8 cellular contexts compared by ENCODE assay signal in genomic region chr16:4426021-4426684, GRCh38. TPM values are rescaled to one million over a fixed set of nuclear protein-coding genes. Genes with fewer than 3 reads are reported as not detected.
DNase-seq lines count a peak whose midpoint lies in the region; ATAC-seq, FAIRE-seq and TF ChIP-seq lines count a peak whose summit lies in the region.

No MANE protein-coding gene starts in this region.

- CTCF ChIA-PET in activated CD4-positive, alpha-beta T cell treated with anti-CD3 and anti-CD28 coated beads for 36 hours (lab: Charles Lee) = interaction anchor here (0.7 kb wide), 1 partner anchor 198 kb away, joined by 3 read pairs; the partner anchor contains the start of gene MGRN1
- CTCF ChIA-PET in HEK293 (lab: Yijun Ruan, JAX) = interaction anchor here (0.6 to 1.0 kb wide), 2 partner anchors 21 to 156 kb away, joined by 3 read pairs; no protein-coding TSS in a partner anchor
- CTCF ChIA-PET in naive thymus-derived CD4-positive, alpha-beta T cell (lab: Charles Lee) = no interaction called here

- H3K36me3 Mint-ChIP-seq in activated CD4-positive, alpha-beta T cell treated with anti-CD3 and anti-CD28 coated beads for 36 hours (ENCODE audit: low read depth) = peaks cover 32% of the 10 kb centered on the region
- H3K36me3 Mint-ChIP-seq in naive thymus-derived CD4-positive, alpha-beta T cell = peaks cover 0 to 18% (median 0%) of the 10 kb centered on the region in 5 donors

- peak; percentile 28 for ATAC-seq in activated CD4-positive, alpha-beta T cell treated with anti-CD3 and anti-CD28 coated beads for 36 hours
- ATAC-seq in naive thymus-derived CD4-positive, alpha-beta T cell = peak; percentile 48

- peak overlapping the region; percentile 98 for H3K27ac Mint-ChIP-seq in activated CD4-positive, alpha-beta T cell treated with anti-CD3 and anti-CD28 coated beads for 36 hours
- peak overlapping the region; percentile 96 to 100 (median 100) for H3K27ac Mint-ChIP-seq in naive thymus-derived CD4-positive, alpha-beta T cell

- intact Hi-C loops in activated CD4-positive, alpha-beta T cell treated with anti-CD3 and anti-CD28 coated beads for 36 hours (cut with DNase I, micrococcal nuclease) = loop anchor here (5.0 kb wide), 3 partner anchors 111 to 1164 kb away; partner anchors contain the start of genes CDIP1 (in 1 of the 2) and NUDT16L1 (in 1 of the 2)
- intact Hi-C loops in naive thymus-derived CD4-positive, alpha-beta T cell (cut with micrococcal nuclease) = loop anchor here in 1 of 2 donors (5.0 to 10.0 kb wide), 2 partner anchors 421 to 529 kb away; partner anchors contain the start of genes GLYR1, SEC14L5 and UBN1

- no peaks in the 10 kb centered on the region for H3K9me3 ChIP-seq in HEK293 (ENCODE audit: control insufficient read depth, insufficient read depth, low read depth, low read length)
- no peaks in the 10 kb centered on the region for H3K9me3 ChIP-seq in naive thymus-derived CD4-positive, alpha-beta T cell (ENCODE audit: control insufficient read depth in 2 of 3, low read length in 3 of 3)

- H3K36me3 ChIP-seq in HEK293 (ENCODE audit: control insufficient read depth in 2 of 2, insufficient read depth in 1 of 2, low read length in 2 of 2) = peaks cover 5 to 28% of the 10 kb centered on the region in 2 experiments; a peak in 2 of 3 replicates
- peaks cover 0 to 2% (median 0%) of the 10 kb centered on the region in 3 experiments for H3K36me3 ChIP-seq in naive thymus-derived CD4-positive, alpha-beta T cell (ENCODE audit: control insufficient read depth in 2 of 3, insufficient read depth in 3 of 3, low read length in 3 of 3)

- peaks cover 4% of the 10 kb centered on the region for H3K4me1 ChIP-seq in HEK293 (ENCODE audit: control insufficient read depth, insufficient read depth, low read length)
- H3K4me1 ChIP-seq in naive thymus-derived CD4-positive, alpha-beta T cell (ENCODE audit: control insufficient read depth in 2 of 2, insufficient read depth in 2 of 2, low read length in 2 of 2) = peaks cover 18% of the 10 kb centered on the region in 2 donors

- H3K9me3 Mint-ChIP-seq in activated CD4-positive, alpha-beta T cell treated with anti-CD3 and anti-CD28 coated beads for 36 hours (ENCODE audit: low read depth) = no peaks in the 10 kb centered on the region
- peaks cover 0 to 4% (median 0%) of the 10 kb centered on the region in 11 donors for H3K9me3 Mint-ChIP-seq in naive thymus-derived CD4-positive, alpha-beta T cell

- peak overlapping the region; percentile 94 for H3K4me3 ChIP-seq in HEK293 (ENCODE audit: low read depth, low read length)
- peak overlapping the region; percentile 97 for H3K4me3 ChIP-seq in naive thymus-derived CD4-positive, alpha-beta T cell (ENCODE audit: low read length)

- peak; percentile 70 for DNase-seq in activated CD4-positive, alpha-beta T cell treated with anti-CD3 and anti-CD28 coated beads for 36 hours
- no peak for DNase-seq in activated CD4-positive, alpha-beta T cell treated with anti-CD3 and anti-CD28 coated beads for 1 hour
- peak; percentile 50 for DNase-seq in NCI-H146 treated with DMSO at 0.1 percent for 48 hours (lab: John Stamatoyannopoulos, UW; ENCODE audit: unreplicated experiment)
- peak; percentile 28 for DNase-seq in dermis blood vessel endothelial cell
- peak in 1 of 9 donors; percentile 80 for DNase-seq in naive thymus-derived CD4-positive, alpha-beta T cell
- DNase-seq in ecto neural progenitor cell (ENCODE audit: low spot score) = no peak
- no peak for DNase-seq in HTR-8/SVneo (ENCODE audit: insufficient read length, low spot score)

- H3K27ac ChIP-seq in HEK293 (ENCODE audit: extremely low read depth, low read depth, low read length) = peak overlapping the region; percentile 90
- peak overlapping the region; percentile 95 for H3K27ac ChIP-seq in naive thymus-derived CD4-positive, alpha-beta T cell (ENCODE audit: low read depth, low read length)

- no peaks in the 10 kb centered on the region for H3K27me3 Mint-ChIP-seq in activated CD4-positive, alpha-beta T cell treated with anti-CD3 and anti-CD28 coated beads for 36 hours
- H3K27me3 Mint-ChIP-seq in naive thymus-derived CD4-positive, alpha-beta T cell = peaks cover 0 to 2% (median 0%) of the 10 kb centered on the region in 5 donors

- TF ChIP-seq CTCF in HEK293 (tag by site-specific recombination; IDR thresholded peaks at IDR 0.05) = no peak; the same call in 1 of the 2 replicates

- POLR2A ChIA-PET in activated CD4-positive, alpha-beta T cell treated with anti-CD3 and anti-CD28 coated beads for 36 hours (lab: Charles Lee) = no interaction called here
- POLR2A ChIA-PET in HEK293 (lab: Yijun Ruan, JAX) = no interaction called here
- POLR2A ChIA-PET in naive thymus-derived CD4-positive, alpha-beta T cell (lab: Charles Lee) = interaction anchor here (0.6 to 1.3 kb wide), 2 partner anchors 9 to 12 kb away, joined by 3 to 7 read pairs; partner anchors contain the start of gene CORO7

- H3K4me1 Mint-ChIP-seq in activated CD4-positive, alpha-beta T cell treated with anti-CD3 and anti-CD28 coated beads for 36 hours = peaks cover 27% of the 10 kb centered on the region
- peaks cover 26 to 43% (median 35%) of the 10 kb centered on the region in 7 donors for H3K4me1 Mint-ChIP-seq in naive thymus-derived CD4-positive, alpha-beta T cell

- no peak for FAIRE-seq in HTR-8/SVneo (lab: Jason Lieb, UNC)

- H3K27me3 ChIP-seq in naive thymus-derived CD4-positive, alpha-beta T cell (ENCODE audit: control insufficient read depth in 2 of 2, insufficient read depth in 2 of 2, low read length in 2 of 2) = no peaks in the 10 kb centered on the region

- H3K4me3 Mint-ChIP-seq in activated CD4-positive, alpha-beta T cell treated with anti-CD3 and anti-CD28 coated beads for 36 hours = peak overlapping the region; percentile 95
- peak overlapping the region; percentile 92 to 99 (median 98) for H3K4me3 Mint-ChIP-seq in naive thymus-derived CD4-positive, alpha-beta T cell

TF ChIP-seq in HEK293, 187 proteins besides CTCF, POLR2A, EP300 and RAD21 (continues in another document):
- TF ChIP-seq ZXDB (tag by site-specific recombination; IDR thresholded peaks at IDR 0.05) (peak; percentile 63; the same call in 1 of the 2 replicates), PBX3 (CRISPR knock-in tag; IDR thresholded peaks at IDR 0.05) (peak; percentile 6; the same call in 1 of the 2 replicates), KLF9 (tag by site-specific recombination; IDR thresholded peaks at IDR 0.05; ENCODE audit: low read depth) (peak; percentile 8; the same call in 1 of the 2 replicates), ZNF394 (tag by site-specific recombination; IDR thresholded peaks at IDR 0.05; ENCODE audit: borderline replicate concordance) (peak; percentile 73; the same call in 1 of the 2 replicates), ZFP69B (tag by site-specific recombination; IDR thresholded peaks at IDR 0.05) (0 out of 2 replicates have a peak, but pooled peaks have one; percentile 43), ZNF501 (tag by site-specific recombination; IDR thresholded peaks at IDR 0.05) (0 out of 2 replicates have a peak, but pooled peaks have one; percentile 45), ZNF157 (tag by site-specific recombination; IDR thresholded peaks at IDR 0.05) (peak; percentile 3; the same call in 1 of the 2 replicates), ZBTB26 (tag by site-specific recombination; optimal IDR thresholded peaks at IDR 0.05) (no peak), ZNF664 (tag by site-specific recombination; IDR thresholded peaks at IDR 0.05) (0 out of 2 replicates have a peak, but pooled peaks have one; percentile 57)

RNA-seq across cellular contexts. Expression of gene DNAJA3, which starts 0.5 kb away (rescaled TPM):
- total RNA-seq in activated CD4-positive, alpha-beta T cell treated with anti-CD3 and anti-CD28 coated beads for 36 hours = 100 to 1,000 TPM in 1 of 2 experiments, 10 to 100 TPM in 1; 93.9 to 102 TPM
- total RNA-seq in dermis blood vessel endothelial cell = 41.0 and 58.9 TPM in 2 replicates
- 10 to 100 TPM; 33.6 to 79.8 (median 70.5) TPM for total RNA-seq in naive thymus-derived CD4-positive, alpha-beta T cell
- polyA plus RNA-seq in naive thymus-derived CD4-positive, alpha-beta T cell = 10 to 100 TPM; 42.4 to 73.0 TPM

RNA-seq across cellular contexts. Expression of gene CORO7, which starts 9.8 kb away (rescaled TPM):
- 10 to 100 TPM; 65.0 to 67.1 TPM for total RNA-seq in activated CD4-positive, alpha-beta T cell treated with anti-CD3 and anti-CD28 coated beads for 36 hours
- 44.9 and 58.0 TPM in 2 replicates for total RNA-seq in dermis blood vessel endothelial cell
- total RNA-seq in naive thymus-derived CD4-positive, alpha-beta T cell = 100 to 1,000 TPM; 114 to 572 (median 165) TPM
- polyA plus RNA-seq in naive thymus-derived CD4-positive, alpha-beta T cell = 10 to 100 TPM; 29.6 to 62.5 TPM

RNA-seq across cellular contexts. Expression of gene NMRAL1, which starts 48.3 kb away (rescaled TPM):
- total RNA-seq in activated CD4-positive, alpha-beta T cell treated with anti-CD3 and anti-CD28 coated beads for 36 hours = 10 to 100 TPM; 27.1 to 29.5 TPM
- 57.1 and 65.2 TPM in 2 replicates for total RNA-seq in dermis blood vessel endothelial cell
- 10 to 100 TPM; 34.2 to 72.7 (median 58.1) TPM for total RNA-seq in naive thymus-derived CD4-positive, alpha-beta T cell
- 10 to 100 TPM; 61.3 to 81.8 TPM for polyA plus RNA-seq in naive thymus-derived CD4-positive, alpha-beta T cell

RNA-seq across cellular contexts. Expression of gene HMOX2, which starts 50.0 kb away (rescaled TPM):
- 10 to 100 TPM; 67.7 to 80.2 TPM for total RNA-seq in activated CD4-positive, alpha-beta T cell treated with anti-CD3 and anti-CD28 coated beads for 36 hours
- 122 and 158 TPM in 2 replicates for total RNA-seq in dermis blood vessel endothelial cell
- total RNA-seq in naive thymus-derived CD4-positive, alpha-beta T cell = 10 to 100 TPM; 44.6 to 84.9 (median 61.0) TPM
- polyA plus RNA-seq in naive thymus-derived CD4-positive, alpha-beta T cell = 100 to 1,000 TPM; 127 to 163 TPM

RNA-seq across cellular contexts. Expression of gene VASN, which starts 54.5 kb away (rescaled TPM):
- not detected for total RNA-seq in activated CD4-positive, alpha-beta T cell treated with anti-CD3 and anti-CD28 coated beads for 36 hours
- total RNA-seq in dermis blood vessel endothelial cell = 1.9 and 2.2 TPM in 2 replicates
- total RNA-seq in naive thymus-derived CD4-positive, alpha-beta T cell = 1 to 10 TPM in 1 of 5 experiments, under 1 TPM in 3, not detected in 1; 0.24 to 1.3 (median 0.45) TPM
- under 1 TPM; 0.13 to 0.18 TPM for polyA plus RNA-seq in naive thymus-derived CD4-positive, alpha-beta T cell

Comparison
In these comparisons a context has a peak if more than half of its experiments do, and no peak if none do; other contexts are left out.
1. DNase-seq: peak in activated CD4-positive, alpha-beta T cell treated with anti-CD3 and anti-CD28 coated beads for 36 hours (single experiment), NCI-H146 treated with DMSO at 0.1 percent for 48 hours (single experiment) and dermis blood vessel endothelial cell (single experiment); none in activated CD4-positive, alpha-beta T cell treated with anti-CD3 and anti-CD28 coated beads for 1 hour (single experiment), ecto neural progenitor cell (single experiment) and HTR-8/SVneo (single experiment).